In the genomic region with DNA sequence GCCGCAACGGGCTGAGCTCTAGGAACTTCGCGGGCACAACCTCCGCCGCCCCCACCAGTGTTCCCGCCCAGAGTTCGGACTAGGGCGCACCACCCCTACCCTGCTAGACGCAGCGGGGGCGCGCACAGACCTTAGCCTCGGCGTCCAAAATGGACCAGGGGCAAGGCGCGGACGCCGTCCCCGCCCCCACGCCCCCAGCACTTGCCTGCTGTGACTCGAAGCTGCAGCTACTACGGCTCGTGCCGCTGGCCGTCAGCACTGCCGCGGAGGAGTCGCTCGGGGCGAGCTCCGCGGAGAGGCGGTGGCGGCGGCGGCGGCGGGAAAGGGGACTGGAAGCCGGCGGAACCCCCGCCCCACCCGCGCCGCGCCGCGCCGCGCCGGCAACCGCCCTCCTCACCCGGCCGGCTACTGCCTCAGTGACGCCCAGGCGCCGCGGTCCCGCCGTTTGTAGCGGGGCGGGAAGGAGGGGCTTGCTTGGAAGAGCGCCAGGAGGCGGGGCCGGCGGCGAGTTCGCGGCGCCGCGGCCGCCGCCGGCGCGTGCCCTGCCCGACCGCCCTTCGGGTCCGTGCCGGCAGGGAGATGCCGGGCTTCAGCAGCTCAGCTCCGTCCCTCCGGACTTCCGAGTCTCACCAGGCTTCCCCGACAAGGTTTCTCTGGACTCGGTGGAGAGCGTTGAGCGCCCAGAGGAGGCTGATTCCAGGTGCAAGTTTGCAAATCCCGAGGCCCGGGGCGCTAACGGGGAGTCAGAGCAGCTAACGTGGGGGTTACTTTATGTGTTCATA, we compare ENCODE assay signal across 8 cellular contexts. TPM values are rescaled to one million over a fixed set of nuclear protein-coding genes. Genes with fewer than 3 reads are reported as not detected.
A peak's percentile ranks its signal among the peaks of the same experiment; 100 is the strongest.
DNase-seq lines count a peak whose midpoint lies in the region; ATAC-seq, FAIRE-seq and TF ChIP-seq lines count a peak whose summit lies in the region.

No MANE protein-coding gene starts in this region.

- dilution Hi-C loops in keratinocyte (cut with MboI; ENCODE audit: extremely low pct_ligation_motif_present, low sequenced_read_pairs): no loop called here

- peak overlapping the region; percentile 43 to 76 (median 70) for H3K4me3 ChIP-seq in keratinocyte (ENCODE audit: control insufficient read depth in 2 of 3, extremely low read depth in 1 of 3, insufficient read depth in 2 of 3, low read depth in 1 of 3, low read length in 3 of 3)
- H3K4me3 ChIP-seq in testis: peak overlapping the region; percentile 43 to 51

- peak overlapping the region; percentile 82 for H3K4me3 Mint-ChIP-seq in WTC11

- 1% methylated on average over 21 to 50 of the region's 95 CpGs for WGBS in testis, 2 donors

- H3K36me3 ChIP-seq in keratinocyte (ENCODE audit: control insufficient read depth in 2 of 2, extremely low read depth in 1 of 2, insufficient read depth in 2 of 2, low read length in 2 of 2): no peaks in the 10 kb centered on the region
- H3K36me3 ChIP-seq in testis (ENCODE audit: low read depth, missing control alignments): no peaks in the 10 kb centered on the region

- peaks cover 39% of the 10 kb centered on the region for H3K4me1 Mint-ChIP-seq in WTC11

- peak overlapping the region; percentile 51 for H3K9ac ChIP-seq in keratinocyte (ENCODE audit: control insufficient read depth, extremely low read depth, insufficient read depth, low read length)

- no peaks in the 10 kb centered on the region for H3K9me3 Mint-ChIP-seq in WTC11

- peaks cover 19% of the 10 kb centered on the region for H3K4me1 ChIP-seq in keratinocyte (ENCODE audit: control insufficient read depth, extremely low read depth, insufficient read depth, low read length)
- H3K4me1 ChIP-seq in testis: peaks cover 6% of the 10 kb centered on the region

- H2AFZ ChIP-seq in keratinocyte (ENCODE audit: control insufficient read depth, low read length): peak overlapping the region; percentile 44

- peaks cover 19% of the 10 kb centered on the region for H3K27me3 ChIP-seq in keratinocyte (ENCODE audit: control insufficient read depth, extremely low read depth, insufficient read depth, low read length)
- no peaks in the 10 kb centered on the region for H3K27me3 ChIP-seq in testis

- TF ChIP-seq CTCF in WTC11 (IDR thresholded peaks at IDR 0.05) (no peak), keratinocyte (optimal IDR thresholded peaks at IDR 0.05 in 1 of 3, IDR thresholded peaks at IDR 0.05 in 1 of 3, conservative IDR thresholded peaks at IDR 0.05 in 1 of 3; ENCODE audit: extremely low read depth in 1 of 3, insufficient read depth in 2 of 3, low read length in 3 of 3) (no peak), testis (IDR thresholded peaks at IDR 0.05) (no peak)

- no peaks in the 10 kb centered on the region for H3K36me3 Mint-ChIP-seq in WTC11

- peak overlapping the region; percentile 75 for H3K4me2 ChIP-seq in keratinocyte (ENCODE audit: control insufficient read depth, extremely low read depth, insufficient read depth, low read depth, low read length)

- H3K27ac ChIP-seq in keratinocyte (ENCODE audit: control insufficient read depth, insufficient read depth, low read length): no peak overlapping the region
- H3K27ac ChIP-seq in testis: peak overlapping the region; percentile 20 to 42

- DNase-seq in NCI-H146 (lab: John Stamatoyannopoulos, UW) (peak; percentile 43), NCI-H146 treated with DMSO at 0.1 percent for 48 hours (lab: John Stamatoyannopoulos, UW; ENCODE audit: unreplicated experiment) (no peak), WTC11 (ENCODE audit: low spot score) (peak; percentile 78), keratinocyte (ENCODE audit: low read depth, low spot score) (no peak), testis (peak; percentile 44), medulla oblongata (ENCODE audit: extremely low spot score) (no peak)
- DNase-seq in stimulated activated CD4-positive, alpha-beta T cell treated with anti-CD3 and anti-CD28 coated beads, Interleukin-2, amount 100 ng/mL, for 48 hours: no peak

- no peaks in the 10 kb centered on the region for H3K27me3 Mint-ChIP-seq in WTC11 (ENCODE audit: low read depth)

- 0 out of 2 replicates have a peak overlapping the region, but pooled peaks have one; percentile 25 for H3K27ac Mint-ChIP-seq in WTC11

- intact Hi-C loops in testis (cut with DNase I; ENCODE audit: low total_unique reads): no loop called here

- CTCF ChIA-PET in WTC11 (lab: Charles Lee): interaction anchor here (0.8 to 1.2 kb wide), 2 partner anchors 10 to 28 kb away, joined by 3 to 4 read pairs; no protein-coding TSS in a partner anchor

- H4K20me1 ChIP-seq in keratinocyte (ENCODE audit: control insufficient read depth, extremely low read depth, insufficient read depth, low read length): no peaks in the 10 kb centered on the region

- no peaks in the 10 kb centered on the region for H3K79me2 ChIP-seq in keratinocyte (ENCODE audit: control insufficient read depth, insufficient read depth, low read length)

- FAIRE-seq in keratinocyte (lab: Jason Lieb, UNC): no peak

- ATAC-seq in WTC11: peak; percentile 13
- ATAC-seq in GM19023 (IDR thresholded peaks at IDR 0.05; ENCODE audit: unreplicated experiment): no peak

- POLR2A ChIA-PET in WTC11 (lab: Charles Lee): interaction anchor here (0.8 to 1.3 kb wide), 4 partner anchors 10 to 166 kb away, joined by 3 to 4 read pairs (median 3); no protein-coding TSS in a partner anchor

- H3K9me3 ChIP-seq in keratinocyte (ENCODE audit: control insufficient read depth, low read depth, low read length): no peaks in the 10 kb centered on the region
- H3K9me3 ChIP-seq in testis: no peaks in the 10 kb centered on the region

- no peak for TF ChIP-seq POLR2A in testis (IDR thresholded peaks at IDR 0.05)

- H3K9me1 ChIP-seq in keratinocyte (ENCODE audit: control insufficient read depth, extremely low read depth, insufficient read depth, low read length): peaks cover 4% of the 10 kb centered on the region

TF ChIP-seq in WTC11, 78 proteins besides CTCF, POLR2A, EP300 and RAD21 (continues in another document):
- TF ChIP-seq NFE2L1 (CRISPR knock-in tag; IDR thresholded peaks at IDR 0.05) (no peak), CREB1 (CRISPR knock-in tag; IDR thresholded peaks at IDR 0.05) (no peak), JUN (CRISPR knock-in tag; IDR thresholded peaks at IDR 0.05) (no peak), NFYB (CRISPR knock-in tag; conservative IDR thresholded peaks at IDR 0.05; ENCODE audit: low read depth) (no peak), CREM (CRISPR knock-in tag; IDR thresholded peaks at IDR 0.05) (peak; percentile 67; the same call in 1 of the 2 replicates), ZNF263 (CRISPR knock-in tag; IDR thresholded peaks at IDR 0.05; ENCODE audit: low read depth) (no peak), TCF7 (CRISPR knock-in tag; IDR thresholded peaks at IDR 0.05; ENCODE audit: low read depth) (no peak)
- TF ChIP-seq, protein P1, sequence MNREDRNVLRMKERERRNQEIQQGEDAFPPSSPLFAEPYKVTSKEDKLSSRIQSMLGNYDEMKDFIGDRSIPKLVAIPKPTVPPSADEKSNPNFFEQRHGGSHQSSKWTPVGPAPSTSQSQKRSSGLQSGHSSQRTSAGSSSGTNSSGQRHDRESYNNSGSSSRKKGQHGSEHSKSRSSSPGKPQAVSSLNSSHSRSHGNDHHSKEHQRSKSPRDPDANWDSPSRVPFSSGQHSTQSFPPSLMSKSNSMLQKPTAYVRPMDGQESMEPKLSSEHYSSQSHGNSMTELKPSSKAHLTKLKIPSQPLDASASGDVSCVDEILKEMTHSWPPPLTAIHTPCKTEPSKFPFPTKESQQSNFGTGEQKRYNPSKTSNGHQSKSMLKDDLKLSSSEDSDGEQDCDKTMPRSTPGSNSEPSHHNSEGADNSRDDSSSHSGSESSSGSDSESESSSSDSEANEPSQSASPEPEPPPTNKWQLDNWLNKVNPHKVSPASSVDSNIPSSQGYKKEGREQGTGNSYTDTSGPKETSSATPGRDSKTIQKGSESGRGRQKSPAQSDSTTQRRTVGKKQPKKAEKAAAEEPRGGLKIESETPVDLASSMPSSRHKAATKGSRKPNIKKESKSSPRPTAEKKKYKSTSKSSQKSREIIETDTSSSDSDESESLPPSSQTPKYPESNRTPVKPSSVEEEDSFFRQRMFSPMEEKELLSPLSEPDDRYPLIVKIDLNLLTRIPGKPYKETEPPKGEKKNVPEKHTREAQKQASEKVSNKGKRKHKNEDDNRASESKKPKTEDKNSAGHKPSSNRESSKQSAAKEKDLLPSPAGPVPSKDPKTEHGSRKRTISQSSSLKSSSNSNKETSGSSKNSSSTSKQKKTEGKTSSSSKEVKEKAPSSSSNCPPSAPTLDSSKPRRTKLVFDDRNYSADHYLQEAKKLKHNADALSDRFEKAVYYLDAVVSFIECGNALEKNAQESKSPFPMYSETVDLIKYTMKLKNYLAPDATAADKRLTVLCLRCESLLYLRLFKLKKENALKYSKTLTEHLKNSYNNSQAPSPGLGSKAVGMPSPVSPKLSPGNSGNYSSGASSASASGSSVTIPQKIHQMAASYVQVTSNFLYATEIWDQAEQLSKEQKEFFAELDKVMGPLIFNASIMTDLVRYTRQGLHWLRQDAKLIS (CRISPR knock-in tag; IDR thresholded peaks at IDR 0.05; ENCODE audit: borderline replicate concordance): no peak
- TF ChIP-seq, protein P2, sequence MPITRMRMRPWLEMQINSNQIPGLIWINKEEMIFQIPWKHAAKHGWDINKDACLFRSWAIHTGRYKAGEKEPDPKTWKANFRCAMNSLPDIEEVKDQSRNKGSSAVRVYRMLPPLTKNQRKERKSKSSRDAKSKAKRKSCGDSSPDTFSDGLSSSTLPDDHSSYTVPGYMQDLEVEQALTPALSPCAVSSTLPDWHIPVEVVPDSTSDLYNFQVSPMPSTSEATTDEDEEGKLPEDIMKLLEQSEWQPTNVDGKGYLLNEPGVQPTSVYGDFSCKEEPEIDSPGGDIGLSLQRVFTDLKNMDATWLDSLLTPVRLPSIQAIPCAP (CRISPR knock-in tag; IDR thresholded peaks at IDR 0.05): no peak; the same call in 1 of the 2 replicates

RNA-seq across cellular contexts. Expression of a gene that starts 4.4 kb away (rescaled TPM):
- total RNA-seq in WTC11 (2021): 22.8 to 35.9 TPM (median 26.7 TPM) in 3 replicates
- polyA plus RNA-seq in keratinocyte: 1.5 to 4.3 TPM (median 2.9 TPM) in 3 replicates
- 1.0 TPM for polyA plus RNA-seq in keratinocyte (2011; ENCODE audit: low read depth)
- 1.6 and 3.1 TPM in 2 replicates for polyA plus RNA-seq in keratinocyte (2011; cell fraction: cytosol; rRNA removed)
- 1.4 and 2.6 TPM in 2 replicates for polyA plus RNA-seq in keratinocyte (2011; cell fraction: nucleus; rRNA removed)
- 0.52 and 1.4 TPM in 2 replicates for polyA plus RNA-seq in keratinocyte (2012; ENCODE audit: low replicate concordance)
- 0.62 to 5.2 TPM (median 1.8 TPM) in 3 replicates for polyA minus RNA-seq in keratinocyte
- polyA minus RNA-seq in keratinocyte (2011; cell fraction: cytosol; rRNA and poly(A)+ RNA removed): 1.2 TPM
- polyA minus RNA-seq in keratinocyte (2011; cell fraction: nucleus; rRNA and poly(A)+ RNA removed): 1.9 and 4.0 TPM in 2 replicates
- 10 to 100 TPM; 75.7 to 77.0 TPM for total RNA-seq in testis
- polyA plus RNA-seq in testis (ENCODE audit: insufficient read depth, low read depth, low replicate concordance): 52.7 TPM

Comparison
In these comparisons a context has a peak if more than half of its experiments do, and no peak if none do; other contexts are left out.
1. DNase-seq: peak in NCI-H146 (single experiment), WTC11 (single experiment) and testis (single experiment); none in NCI-H146 treated with DMSO at 0.1 percent for 48 hours (single experiment), keratinocyte (single experiment), medulla oblongata (single experiment) and stimulated activated CD4-positive, alpha-beta T cell treated with anti-CD3 and anti-CD28 coated beads, Interleukin-2, amount 100 ng/mL, for 48 hours (0 of 2).